In the genomic region with DNA sequence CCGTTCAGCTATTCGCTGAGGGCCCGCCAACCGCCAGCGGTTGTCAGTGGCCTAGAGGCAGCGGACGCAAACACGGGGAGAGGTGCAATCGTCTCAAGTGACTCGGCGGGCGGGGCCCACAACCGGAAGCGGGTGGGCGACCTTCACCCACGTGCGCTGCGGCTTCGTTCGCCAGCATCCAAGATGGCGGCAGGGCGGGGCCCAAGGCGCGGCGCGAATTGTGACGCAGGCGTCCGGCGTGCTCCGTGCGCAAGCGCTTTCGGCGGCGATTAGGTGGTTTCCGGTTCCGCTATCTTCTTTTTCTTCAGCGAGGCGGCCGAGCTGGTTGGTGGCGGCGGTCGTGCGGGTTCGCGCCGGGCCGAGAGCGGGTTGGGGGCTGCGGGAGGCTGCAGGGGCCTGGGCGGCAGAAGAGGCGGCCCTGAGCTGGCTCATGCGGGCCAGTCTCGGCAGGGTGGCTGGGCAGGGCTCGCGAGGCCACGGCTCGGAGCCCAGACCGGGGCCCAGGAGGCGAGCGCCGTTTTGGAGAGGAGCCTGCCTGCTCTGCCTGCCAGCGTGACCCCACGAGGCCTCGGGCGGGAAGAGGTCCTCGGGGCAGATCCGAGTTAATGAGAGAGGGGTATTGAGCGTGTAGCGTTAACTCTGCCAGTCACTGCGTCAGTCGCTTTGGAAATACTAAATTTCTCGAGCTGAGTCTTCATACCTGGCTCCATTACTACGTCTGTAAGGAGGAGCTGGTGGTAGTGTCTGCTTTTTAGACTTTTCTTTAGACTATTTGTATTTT, we compare ENCODE assay signal across 1 cellular context.
A peak's percentile ranks its signal among the peaks of the same experiment; 100 is the strongest.
TF ChIP-seq lines count a peak whose summit lies in the region.

Gene UBA52 (plus strand): TSS at position 294 of the 781 bp plus-strand sequence. CDS start 1,444 bp downstream, outside the sequence.

TF ChIP-seq in HepG2, 621 proteins besides CTCF, POLR2A, EP300 and RAD21 (continued from another document and continues in another):
- TF ChIP-seq GLI4 (CRISPR knock-in tag; IDR thresholded peaks at IDR 0.05; ENCODE audit: borderline replicate concordance) (peak; percentile 82; the same call in 1 of the 2 replicates), ZNF44 (CRISPR knock-in tag; IDR thresholded peaks at IDR 0.05) (no peak), MED1 (CRISPR knock-in tag; IDR thresholded peaks at IDR 0.05) (peak; percentile 91), EEA1 (CRISPR knock-in tag; IDR thresholded peaks at IDR 0.05; ENCODE audit: borderline replicate concordance) (0 out of 2 replicates have a peak, but pooled peaks have one; percentile 22), BCL3 (CRISPR knock-in tag; IDR thresholded peaks at IDR 0.05) (peak; percentile 90), SETDB1 (CRISPR knock-in tag; IDR thresholded peaks at IDR 0.05; ENCODE audit: borderline replicate concordance) (no peak), ZNF777 (CRISPR knock-in tag; IDR thresholded peaks at IDR 0.05) (peak; percentile 54; the same call in 1 of the 2 replicates), XRCC5 (optimal IDR thresholded peaks at IDR 0.05; ENCODE audit: low read length) (peak; percentile 32), ESRRA (CRISPR knock-in tag; IDR thresholded peaks at IDR 0.05; ENCODE audit: low read depth) (peak; percentile 91), TAF15 (IDR thresholded peaks at IDR 0.05; ENCODE audit: low read depth, low read length, poor library complexity, severe bottlenecking) (no peak), PRPF4 (IDR thresholded peaks at IDR 0.05; ENCODE audit: low read depth, low read length, poor library complexity, severe bottlenecking) (no peak), CHD4 (IDR thresholded peaks at IDR 0.05; ENCODE audit: borderline replicate concordance, low read length) (no peak), ZNF276 (CRISPR knock-in tag; IDR thresholded peaks at IDR 0.05; ENCODE audit: low read depth) (peak; percentile 92; the same call in 1 of the 2 replicates), GLMP (CRISPR knock-in tag; IDR thresholded peaks at IDR 0.05; ENCODE audit: borderline replicate concordance) (no peak), NFE2 (CRISPR knock-in tag; IDR thresholded peaks at IDR 0.05) (no peak), RBAK (CRISPR knock-in tag; IDR thresholded peaks at IDR 0.05) (no peak), ZSCAN12 (CRISPR knock-in tag; IDR thresholded peaks at IDR 0.05) (no peak; the same call in 1 of the 2 replicates), THAP11 (CRISPR knock-in tag; IDR thresholded peaks at IDR 0.05) (peak; percentile 96), YEATS4 (CRISPR knock-in tag; IDR thresholded peaks at IDR 0.05; ENCODE audit: borderline replicate concordance) (peak; percentile 99), DPF2 (CRISPR knock-in tag; IDR thresholded peaks at IDR 0.05; ENCODE audit: borderline replicate concordance, low read depth) (no peak; the same call in 1 of the 2 replicates), CBFB (CRISPR knock-in tag; IDR thresholded peaks at IDR 0.05) (peak; percentile 92), PRDM4 (CRISPR knock-in tag; IDR thresholded peaks at IDR 0.05; ENCODE audit: borderline replicate concordance) (0 out of 2 replicates have a peak, but pooled peaks have one; percentile 1), NBN (conservative IDR thresholded peaks at IDR 0.05) (no peak), GPN1 (CRISPR knock-in tag; IDR thresholded peaks at IDR 0.05; ENCODE audit: borderline replicate concordance) (no peak), MZF1 (CRISPR knock-in tag; IDR thresholded peaks at IDR 0.05; ENCODE audit: borderline replicate concordance) (no peak), SAP130 (CRISPR knock-in tag; IDR thresholded peaks at IDR 0.05; ENCODE audit: low read depth) (peak; percentile 100), ZNF180 (CRISPR knock-in tag; IDR thresholded peaks at IDR 0.05; ENCODE audit: borderline replicate concordance, low read depth) (no peak), KDM2A (CRISPR knock-in tag; IDR thresholded peaks at IDR 0.05; ENCODE audit: borderline replicate concordance, low read depth) (peak; percentile 99), ZNF550 (CRISPR knock-in tag; IDR thresholded peaks at IDR 0.05; ENCODE audit: borderline replicate concordance) (no peak), RXRB (CRISPR knock-in tag; IDR thresholded peaks at IDR 0.05; ENCODE audit: borderline replicate concordance) (peak; percentile 82; the same call in 1 of the 2 replicates), ZNF572 (CRISPR knock-in tag; IDR thresholded peaks at IDR 0.05) (0 out of 2 replicates have a peak, but pooled peaks have one; percentile 42)
- TF ChIP-seq, protein P1, sequence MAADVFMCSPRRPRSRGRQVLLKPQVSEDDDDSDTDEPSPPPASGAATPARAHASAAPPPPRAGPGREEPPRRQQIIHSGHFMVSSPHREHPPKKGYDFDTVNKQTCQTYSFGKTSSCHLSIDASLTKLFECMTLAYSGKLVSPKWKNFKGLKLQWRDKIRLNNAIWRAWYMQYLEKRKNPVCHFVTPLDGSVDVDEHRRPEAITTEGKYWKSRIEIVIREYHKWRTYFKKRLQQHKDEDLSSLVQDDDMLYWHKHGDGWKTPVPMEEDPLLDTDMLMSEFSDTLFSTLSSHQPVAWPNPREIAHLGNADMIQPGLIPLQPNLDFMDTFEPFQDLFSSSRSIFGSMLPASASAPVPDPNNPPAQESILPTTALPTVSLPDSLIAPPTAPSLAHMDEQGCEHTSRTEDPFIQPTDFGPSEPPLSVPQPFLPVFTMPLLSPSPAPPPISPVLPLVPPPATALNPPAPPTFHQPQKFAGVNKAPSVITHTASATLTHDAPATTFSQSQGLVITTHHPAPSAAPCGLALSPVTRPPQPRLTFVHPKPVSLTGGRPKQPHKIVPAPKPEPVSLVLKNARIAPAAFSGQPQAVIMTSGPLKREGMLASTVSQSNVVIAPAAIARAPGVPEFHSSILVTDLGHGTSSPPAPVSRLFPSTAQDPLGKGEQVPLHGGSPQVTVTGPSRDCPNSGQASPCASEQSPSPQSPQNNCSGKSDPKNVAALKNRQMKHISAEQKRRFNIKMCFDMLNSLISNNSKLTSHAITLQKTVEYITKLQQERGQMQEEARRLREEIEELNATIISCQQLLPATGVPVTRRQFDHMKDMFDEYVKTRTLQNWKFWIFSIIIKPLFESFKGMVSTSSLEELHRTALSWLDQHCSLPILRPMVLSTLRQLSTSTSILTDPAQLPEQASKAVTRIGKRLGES (CRISPR knock-in tag; IDR thresholded peaks at IDR 0.05; ENCODE audit: borderline replicate concordance) = 0 out of 2 replicates have a peak, but pooled peaks have one; percentile 25
- TF ChIP-seq, protein P2, sequence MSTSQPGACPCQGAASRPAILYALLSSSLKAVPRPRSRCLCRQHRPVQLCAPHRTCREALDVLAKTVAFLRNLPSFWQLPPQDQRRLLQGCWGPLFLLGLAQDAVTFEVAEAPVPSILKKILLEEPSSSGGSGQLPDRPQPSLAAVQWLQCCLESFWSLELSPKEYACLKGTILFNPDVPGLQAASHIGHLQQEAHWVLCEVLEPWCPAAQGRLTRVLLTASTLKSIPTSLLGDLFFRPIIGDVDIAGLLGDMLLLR (CRISPR knock-in tag; IDR thresholded peaks at IDR 0.05) = peak; percentile 90; the same call in 1 of the 2 replicates
- TF ChIP-seq, protein P3, sequence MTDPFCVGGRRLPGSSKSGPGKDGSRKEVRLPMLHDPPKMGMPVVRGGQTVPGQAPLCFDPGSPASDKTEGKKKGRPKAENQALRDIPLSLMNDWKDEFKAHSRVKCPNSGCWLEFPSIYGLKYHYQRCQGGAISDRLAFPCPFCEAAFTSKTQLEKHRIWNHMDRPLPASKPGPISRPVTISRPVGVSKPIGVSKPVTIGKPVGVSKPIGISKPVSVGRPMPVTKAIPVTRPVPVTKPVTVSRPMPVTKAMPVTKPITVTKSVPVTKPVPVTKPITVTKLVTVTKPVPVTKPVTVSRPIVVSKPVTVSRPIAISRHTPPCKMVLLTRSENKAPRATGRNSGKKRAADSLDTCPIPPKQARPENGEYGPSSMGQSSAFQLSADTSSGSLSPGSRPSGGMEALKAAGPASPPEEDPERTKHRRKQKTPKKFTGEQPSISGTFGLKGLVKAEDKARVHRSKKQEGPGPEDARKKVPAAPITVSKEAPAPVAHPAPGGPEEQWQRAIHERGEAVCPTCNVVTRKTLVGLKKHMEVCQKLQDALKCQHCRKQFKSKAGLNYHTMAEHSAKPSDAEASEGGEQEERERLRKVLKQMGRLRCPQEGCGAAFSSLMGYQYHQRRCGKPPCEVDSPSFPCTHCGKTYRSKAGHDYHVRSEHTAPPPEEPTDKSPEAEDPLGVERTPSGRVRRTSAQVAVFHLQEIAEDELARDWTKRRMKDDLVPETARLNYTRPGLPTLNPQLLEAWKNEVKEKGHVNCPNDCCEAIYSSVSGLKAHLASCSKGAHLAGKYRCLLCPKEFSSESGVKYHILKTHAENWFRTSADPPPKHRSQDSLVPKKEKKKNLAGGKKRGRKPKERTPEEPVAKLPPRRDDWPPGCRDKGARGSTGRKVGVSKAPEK (CRISPR knock-in tag; IDR thresholded peaks at IDR 0.05; ENCODE audit: borderline replicate concordance) = no peak
- TF ChIP-seq, protein P4, sequence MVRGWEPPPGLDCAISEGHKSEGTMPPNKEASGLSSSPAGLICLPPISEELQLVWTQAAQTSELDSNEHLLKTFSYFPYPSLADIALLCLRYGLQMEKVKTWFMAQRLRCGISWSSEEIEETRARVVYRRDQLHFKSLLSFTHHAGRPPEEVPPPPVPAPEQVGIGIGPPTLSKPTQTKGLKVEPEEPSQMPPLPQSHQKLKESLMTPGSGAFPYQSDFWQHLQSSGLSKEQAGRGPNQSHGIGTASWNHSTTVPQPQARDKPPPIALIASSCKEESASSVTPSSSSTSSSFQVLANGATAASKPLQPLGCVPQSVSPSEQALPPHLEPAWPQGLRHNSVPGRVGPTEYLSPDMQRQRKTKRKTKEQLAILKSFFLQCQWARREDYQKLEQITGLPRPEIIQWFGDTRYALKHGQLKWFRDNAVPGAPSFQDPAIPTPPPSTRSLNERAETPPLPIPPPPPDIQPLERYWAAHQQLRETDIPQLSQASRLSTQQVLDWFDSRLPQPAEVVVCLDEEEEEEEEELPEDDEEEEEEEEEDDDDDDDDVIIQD (CRISPR knock-in tag; IDR thresholded peaks at IDR 0.05; ENCODE audit: low read depth) = no peak; the same call in 1 of the 2 replicates
- TF ChIP-seq, protein P5, sequence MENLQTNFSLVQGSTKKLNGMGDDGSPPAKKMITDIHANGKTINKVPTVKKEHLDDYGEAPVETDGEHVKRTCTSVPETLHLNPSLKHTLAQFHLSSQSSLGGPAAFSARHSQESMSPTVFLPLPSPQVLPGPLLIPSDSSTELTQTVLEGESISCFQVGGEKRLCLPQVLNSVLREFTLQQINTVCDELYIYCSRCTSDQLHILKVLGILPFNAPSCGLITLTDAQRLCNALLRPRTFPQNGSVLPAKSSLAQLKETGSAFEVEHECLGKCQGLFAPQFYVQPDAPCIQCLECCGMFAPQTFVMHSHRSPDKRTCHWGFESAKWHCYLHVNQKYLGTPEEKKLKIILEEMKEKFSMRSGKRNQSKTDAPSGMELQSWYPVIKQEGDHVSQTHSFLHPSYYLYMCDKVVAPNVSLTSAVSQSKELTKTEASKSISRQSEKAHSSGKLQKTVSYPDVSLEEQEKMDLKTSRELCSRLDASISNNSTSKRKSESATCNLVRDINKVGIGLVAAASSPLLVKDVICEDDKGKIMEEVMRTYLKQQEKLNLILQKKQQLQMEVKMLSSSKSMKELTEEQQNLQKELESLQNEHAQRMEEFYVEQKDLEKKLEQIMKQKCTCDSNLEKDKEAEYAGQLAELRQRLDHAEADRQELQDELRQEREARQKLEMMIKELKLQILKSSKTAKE (CRISPR knock-in tag; IDR thresholded peaks at IDR 0.05; ENCODE audit: borderline replicate concordance) = no peak
- TF ChIP-seq, protein P6, sequence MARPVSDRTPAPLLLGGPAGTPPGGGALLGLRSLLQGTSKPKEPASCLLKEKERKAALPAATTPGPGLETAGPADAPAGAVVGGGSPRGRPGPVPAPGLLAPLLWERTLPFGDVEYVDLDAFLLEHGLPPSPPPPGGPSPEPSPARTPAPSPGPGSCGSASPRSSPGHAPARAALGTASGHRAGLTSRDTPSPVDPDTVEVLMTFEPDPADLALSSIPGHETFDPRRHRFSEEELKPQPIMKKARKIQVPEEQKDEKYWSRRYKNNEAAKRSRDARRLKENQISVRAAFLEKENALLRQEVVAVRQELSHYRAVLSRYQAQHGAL (CRISPR knock-in tag; IDR thresholded peaks at IDR 0.05; ENCODE audit: not compliant biosample characterization) = peak; percentile 30
